Comparison of ENCODE assay signal across 16 cellular contexts in genomic region chr16:3825940-3826339, GRCh38.
"Had no signal": no experiment of that assay in that cellular context is flagged by ENCODE, and none has a peak within 500 bp of the region (broad histone marks: within the 10 kb centered on the region; RNA-seq: fewer than 3 reads in every experiment).

No MANE protein-coding gene starts in this region.

- H3K36me3 ChIP-seq: sigmoid colon, thyroid gland had no signal

- H3K9me3 ChIP-seq: body of pancreas, sigmoid colon, spleen, thyroid gland had no signal

- H3K9me3 Mint-ChIP-seq: activated CD4-positive, alpha-beta memory T cell treated with anti-CD3 and anti-CD28 coated beads, Interleukin-2, amount 10 ng/mL, durations not matched to agents 7 days and 5 days; activated naive CD4-positive, alpha-beta T cell treated with anti-CD3 and anti-CD28 coated beads for 36 hours; activated T-cell treated with anti-CD3 and anti-CD28 coated beads, Interleukin-2, amount 50 U/mL, for 24 hours had no signal

- H3K27me3 ChIP-seq: body of pancreas, dorsolateral prefrontal cortex, sigmoid colon, spleen, thyroid gland had no signal

- H3K4me3 ChIP-seq: body of pancreas, dorsolateral prefrontal cortex, lung, sigmoid colon, spleen, thyroid gland had no signal

- H3K4me3 Mint-ChIP-seq: activated CD4-positive, alpha-beta memory T cell treated with anti-CD3 and anti-CD28 coated beads, Interleukin-2, amount 10 ng/mL, durations not matched to agents 7 days and 5 days; activated naive CD4-positive, alpha-beta T cell treated with anti-CD3 and anti-CD28 coated beads for 36 hours; activated T-cell treated with anti-CD3 and anti-CD28 coated beads, Interleukin-2, amount 50 U/mL, for 24 hours had no signal

- DNase-seq: activated CD4-positive, alpha-beta memory T cell treated with anti-CD3 and anti-CD28 coated beads, Interleukin-2, amount 10 ng/mL, durations not matched to agents 7 days and 5 days; activated CD4-positive, alpha-beta T cell treated with anti-CD3 and anti-CD28 coated beads for 4 hours; activated T-cell treated with anti-CD3 and anti-CD28 coated beads, Interleukin-2, amount 50 U/mL, for 24 hours; body of pancreas; caudate nucleus; dorsolateral prefrontal cortex; hypothalamus; kidney; posterior cingulate gyrus; sigmoid colon; spleen; stimulated activated naive CD4-positive, alpha-beta T cell treated with Interleukin-2 at 50 U/mL for 16 hours; thyroid gland had no signal

- ATAC-seq: body of pancreas, left lobe of liver had no signal

- H3K27ac ChIP-seq: body of pancreas, dorsolateral prefrontal cortex, sigmoid colon, spleen, thyroid gland had no signal

- H3K27ac Mint-ChIP-seq: activated CD4-positive, alpha-beta memory T cell treated with anti-CD3 and anti-CD28 coated beads, Interleukin-2, amount 10 ng/mL, durations not matched to agents 7 days and 5 days; activated naive CD4-positive, alpha-beta T cell treated with anti-CD3 and anti-CD28 coated beads for 36 hours had no signal

- H3K27me3 Mint-ChIP-seq: activated CD4-positive, alpha-beta memory T cell treated with anti-CD3 and anti-CD28 coated beads, Interleukin-2, amount 10 ng/mL, durations not matched to agents 7 days and 5 days; activated T-cell treated with anti-CD3 and anti-CD28 coated beads, Interleukin-2, amount 50 U/mL, for 24 hours had no signal
